In the genomic region with DNA sequence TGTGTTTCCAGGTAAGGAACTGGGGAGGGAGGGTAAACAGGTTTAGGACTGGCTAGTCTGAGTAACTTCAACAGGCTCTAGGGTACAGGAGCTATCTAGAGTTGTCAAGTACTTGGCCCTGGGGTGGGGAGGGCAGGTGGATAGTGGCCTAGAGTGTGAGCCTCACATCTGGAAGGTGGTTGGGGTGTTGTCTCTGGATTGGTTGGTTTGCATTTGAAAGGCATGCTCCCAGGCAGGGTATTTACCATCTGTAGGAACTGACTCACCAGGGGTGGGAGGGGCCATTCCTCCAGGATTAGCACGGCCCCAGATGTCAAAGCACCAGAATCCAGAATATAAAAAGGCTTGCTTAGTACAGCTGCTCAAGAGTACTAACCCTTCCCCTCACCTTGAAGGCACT, we compare ENCODE assay signal across 11 cellular contexts.
DNase-seq lines count a peak whose midpoint lies in the region; ATAC-seq and TF ChIP-seq lines count a peak whose summit lies in the region.
"Had no signal": no experiment of that assay in that cellular context is flagged by ENCODE, and none has a peak within 500 bp of the region (broad histone marks: within the 10 kb centered on the region; RNA-seq: fewer than 3 reads in every experiment).

No MANE protein-coding gene starts in this region.

- TF ChIP-seq CTCF in epithelial cell of esophagus (IDR thresholded peaks at IDR 0.05; ENCODE audit: insufficient read depth, low read depth, low read length, missing control alignments) = no peak
- no peak for TF ChIP-seq CTCF in mesothelial cell of epicardium (IDR thresholded peaks at IDR 0.05; ENCODE audit: unreplicated experiment)

- H3K36me3 Mint-ChIP-seq in mesothelial cell of epicardium = peaks cover 4% of the 10 kb centered on the region
- no peaks in the 10 kb centered on the region for H3K36me3 Mint-ChIP-seq in T-helper 2 cell treated with Interferon-gamma antibody and Interleukin-4, amounts not matched to agents 5 μg/mL and 100 μg/mL, for 36 hours (ENCODE audit: low read depth)
- H3K36me3 Mint-ChIP-seq: CD8-positive, alpha-beta memory T cell had no signal

- no peaks in the 10 kb centered on the region for H3K9me3 Mint-ChIP-seq in mesothelial cell of epicardium
- H3K9me3 Mint-ChIP-seq in T-helper 2 cell treated with Interferon-gamma antibody and Interleukin-4, amounts not matched to agents 5 μg/mL and 100 μg/mL, for 36 hours = no peaks in the 10 kb centered on the region

- peaks cover 71% of the 10 kb centered on the region for H3K4me1 Mint-ChIP-seq in mesothelial cell of epicardium
- H3K4me1 Mint-ChIP-seq in T-helper 2 cell treated with Interferon-gamma antibody and Interleukin-4, amounts not matched to agents 5 μg/mL and 100 μg/mL, for 36 hours (ENCODE audit: low read depth) = peaks cover 2% of the 10 kb centered on the region
- H3K4me1 Mint-ChIP-seq: CD8-positive, alpha-beta memory T cell had no signal

- no peak overlapping the region for H3K4me3 Mint-ChIP-seq in mesothelial cell of epicardium
- H3K4me3 Mint-ChIP-seq in T-helper 2 cell treated with Interferon-gamma antibody and Interleukin-4, amounts not matched to agents 5 μg/mL and 100 μg/mL, for 36 hours = no peak overlapping the region
- H3K4me3 Mint-ChIP-seq: CD8-positive, alpha-beta memory T cell had no signal

- no peaks in the 10 kb centered on the region for H3K27me3 Mint-ChIP-seq in mesothelial cell of epicardium (ENCODE audit: low read depth)
- H3K27me3 Mint-ChIP-seq in T-helper 2 cell treated with Interferon-gamma antibody and Interleukin-4, amounts not matched to agents 5 μg/mL and 100 μg/mL, for 36 hours (ENCODE audit: low read depth) = no peaks in the 10 kb centered on the region

- ATAC-seq in HG02610 (IDR thresholded peaks at IDR 0.05; ENCODE audit: unreplicated experiment) = no peak
- no peak for ATAC-seq in HG03571 (IDR thresholded peaks at IDR 0.05; ENCODE audit: unreplicated experiment)
- ATAC-seq: body of pancreas had no signal

- peak overlapping the region; percentile 31 for H3K27ac Mint-ChIP-seq in mesothelial cell of epicardium
- H3K27ac Mint-ChIP-seq in T-helper 2 cell treated with Interferon-gamma antibody and Interleukin-4, amounts not matched to agents 5 μg/mL and 100 μg/mL, for 36 hours = no peak overlapping the region
- H3K27ac Mint-ChIP-seq: CD8-positive, alpha-beta memory T cell had no signal

- H3K4me3 ChIP-seq in epithelial cell of esophagus (ENCODE audit: low read length) = no peak overlapping the region
- H3K4me3 ChIP-seq: body of pancreas, SK-N-MC had no signal

- DNase-seq in EH (ENCODE audit: low read depth) = peak; percentile 75
- DNase-seq in NCI-H69 (lab: John Stamatoyannopoulos, UW) = peak; percentile 67
- peak; percentile 81 for DNase-seq in epithelial cell of esophagus (ENCODE audit: low read depth)
- peak in 1 of 2 experiments; percentile 52 for DNase-seq in mesothelial cell of epicardium (ENCODE audit: low spot score in 2 of 2, unreplicated experiment in 2 of 2)
- no peak for DNase-seq in NCI-H748 (lab: John Stamatoyannopoulos, UW; ENCODE audit: unreplicated experiment)
- no peak for DNase-seq in T-helper 2 cell treated with Interferon-gamma antibody and Interleukin-4, amounts not matched to agents 5 μg/mL and 100 μg/mL, for 36 hours (ENCODE audit: low spot score)
- DNase-seq: CD8-positive, alpha-beta memory T cell had no signal

Comparison
In these comparisons a context has a peak if more than half of its experiments do, and no peak if none do; other contexts are left out.
1. DNase-seq: peak in EH (single experiment), NCI-H69 (single experiment) and epithelial cell of esophagus (single experiment); none in NCI-H748 (single experiment) and T-helper 2 cell treated with Interferon-gamma antibody and Interleukin-4, amounts not matched to agents 5 μg/mL and 100 μg/mL, for 36 hours (single experiment).